10 cellular contexts compared by ENCODE assay signal in the genomic region with DNA sequence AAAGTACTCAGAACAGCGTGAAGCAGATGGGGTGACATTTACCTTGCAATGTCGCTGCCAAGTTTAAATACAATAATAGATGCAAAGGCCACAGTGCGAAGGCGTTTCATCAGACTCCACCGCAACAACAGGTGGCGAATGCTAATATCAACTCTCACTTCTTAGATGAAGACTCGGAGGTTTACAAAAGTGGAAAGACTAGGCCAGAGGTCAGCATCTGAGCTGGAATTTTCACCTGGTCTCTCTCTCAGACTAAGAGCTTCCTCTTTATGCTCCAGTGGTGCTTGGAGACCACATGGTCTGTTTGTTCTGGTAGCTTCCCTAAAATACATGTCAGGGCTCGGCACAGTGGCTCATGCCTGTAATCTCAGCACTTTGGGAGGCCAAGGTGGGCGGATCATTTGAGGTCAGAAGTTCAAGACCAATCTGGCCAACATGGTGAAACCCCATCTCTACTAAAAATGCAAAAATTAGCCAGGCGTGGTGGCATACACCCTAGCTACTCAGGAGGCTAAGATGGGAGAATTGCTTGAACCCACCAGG.
DNase-seq lines count a peak whose midpoint lies in the region; ATAC-seq and TF ChIP-seq lines count a peak whose summit lies in the region.
"Had no signal": no experiment of that assay in that cellular context is flagged by ENCODE, and none has a peak within 500 bp of the region (broad histone marks: within the 10 kb centered on the region; RNA-seq: fewer than 3 reads in every experiment).

No MANE protein-coding gene starts in this region.

- no peak for TF ChIP-seq CTCF in HL-60 (IDR thresholded peaks at IDR 0.05; ENCODE audit: insufficient read depth, low read length)
- TF ChIP-seq CTCF in mucosa of descending colon (IDR thresholded peaks at IDR 0.05) = no peak
- TF ChIP-seq CTCF in suprapubic skin (IDR thresholded peaks at IDR 0.05) = no peak

- TF ChIP-seq EP300 in suprapubic skin (IDR thresholded peaks at IDR 0.05) = no peak

- ATAC-seq in GM18520 (IDR thresholded peaks at IDR 0.05; ENCODE audit: unreplicated experiment) (peak; percentile 75), GM21723 (IDR thresholded peaks at IDR 0.05; ENCODE audit: unreplicated experiment) (peak; percentile 86), mucosa of descending colon (peak; percentile 63)
- ATAC-seq: activated CD4-positive, alpha-beta T cell treated with anti-CD3 and anti-CD28 coated beads for 36 hours had no signal

- DNase-seq in HL-60 (ENCODE audit: low read depth in 1 of 2, low spot score in 1 of 2) = peak; percentile 41 to 80
- DNase-seq in mucosa of descending colon = peak in 1 of 3 donors; percentile 64
- no peak for DNase-seq in suprapubic skin (ENCODE audit: low spot score in 2 of 2)
- no peak for DNase-seq in stimulated activated CD4-positive, alpha-beta T cell treated with anti-CD3 and anti-CD28 coated beads, Interleukin-4, amount 100 ng/mL, for 1 hour
- no peak for DNase-seq in NCI-H1105 (lab: John Stamatoyannopoulos, UW)
- no peak for DNase-seq in epidermal melanocyte (ENCODE audit: insufficient read length, low spot score)
- DNase-seq: activated CD4-positive, alpha-beta T cell treated with anti-CD3 and anti-CD28 coated beads for 36 hours; nucleus accumbens had no signal

- H3K9me3 ChIP-seq in mucosa of descending colon = no peaks in the 10 kb centered on the region
- H3K9me3 ChIP-seq in suprapubic skin = no peaks in the 10 kb centered on the region

- no peak overlapping the region for H3K4me3 ChIP-seq in HL-60 (replicated peaks; ENCODE audit: insufficient read depth, low read length)
- no peak overlapping the region for H3K4me3 ChIP-seq in mucosa of descending colon
- H3K4me3 ChIP-seq in suprapubic skin = no peak overlapping the region

- WGBS in suprapubic skin = 87% methylated on average over 10 of the region's 10 CpGs

- H3K27ac ChIP-seq in HL-60 (replicated peaks) (peak overlapping the region; percentile 50), suprapubic skin (no peak overlapping the region)

- intact Hi-C loops in mucosa of descending colon (cut with DNase I, micrococcal nuclease) = no loop called here

- H3K36me3 ChIP-seq in mucosa of descending colon (ENCODE audit: low read depth) = no peaks in the 10 kb centered on the region
- no peaks in the 10 kb centered on the region for H3K36me3 ChIP-seq in suprapubic skin

- H3K4me1 ChIP-seq in mucosa of descending colon (ENCODE audit: low read depth) (peaks cover 37% of the 10 kb centered on the region), suprapubic skin (peaks cover 44% of the 10 kb centered on the region)

- H3K27me3 ChIP-seq in HL-60 (ENCODE audit: insufficient read depth, poor library complexity, severe bottlenecking) = no peaks in the 10 kb centered on the region
- H3K27me3 ChIP-seq in suprapubic skin = no peaks in the 10 kb centered on the region

- no peak for TF ChIP-seq POLR2A in suprapubic skin (IDR thresholded peaks at IDR 0.05)

Comparison
In these comparisons a context has a peak if more than half of its experiments do, and no peak if none do; other contexts are left out.
1. DNase-seq: peak in HL-60 (2 of 2); none in suprapubic skin (0 of 2), stimulated activated CD4-positive, alpha-beta T cell treated with anti-CD3 and anti-CD28 coated beads, Interleukin-4, amount 100 ng/mL, for 1 hour (single experiment), NCI-H1105 (single experiment) and epidermal melanocyte (single experiment).
2. Peak in every context shown above with its lines, with median percentiles within 50 percentile points of each other: ATAC-seq.